7 cellular contexts compared by ENCODE assay signal in the genomic region with DNA sequence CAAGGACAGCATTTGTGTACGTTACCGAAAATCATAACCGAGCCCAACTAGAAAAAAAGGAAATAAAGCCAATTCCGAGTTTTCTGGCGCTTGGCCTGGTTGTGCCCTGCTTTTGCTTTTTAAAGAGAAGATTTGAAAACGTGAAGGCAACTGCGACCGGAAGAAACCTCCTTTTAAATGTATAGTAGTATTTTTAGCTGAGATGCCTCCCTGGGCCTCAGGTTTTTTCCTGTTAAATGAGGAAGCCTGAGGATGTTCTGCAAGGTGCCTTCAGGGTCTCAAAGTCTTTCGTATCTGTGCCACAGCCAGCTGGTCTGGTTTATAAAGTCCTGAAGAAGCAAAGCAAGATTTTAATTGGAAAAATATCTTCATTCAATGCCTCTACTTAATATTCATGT. TPM values are rescaled to one million over a fixed set of nuclear protein-coding genes. Genes with fewer than 3 reads are reported as not detected.
DNase-seq lines count a peak whose midpoint lies in the region; ATAC-seq and TF ChIP-seq lines count a peak whose summit lies in the region.

No MANE protein-coding gene starts in this region.

- H3K9me2 ChIP-seq in OCI-LY1 (ENCODE audit: low read depth, low read length) = no peaks in the 10 kb centered on the region

- H2AFZ ChIP-seq in OCI-LY1 (ENCODE audit: low read length) = peak overlapping the region; percentile 26
- peak overlapping the region; percentile 98 for H2AFZ ChIP-seq in osteoblast (ENCODE audit: low read length)

- 6 to 12% methylated on average over 7 to 9 of the region's 9 CpGs for WGBS in endodermal cell (ENCODE audit: insufficient coverage in 1 of 2, insufficient read length in 1 of 2), 2 experiments

- H4K20me1 ChIP-seq in OCI-LY1 (ENCODE audit: insufficient read depth, low read length) (no peaks in the 10 kb centered on the region), osteoblast (ENCODE audit: insufficient read depth, low read length) (no peaks in the 10 kb centered on the region)

- peaks cover 24% of the 10 kb centered on the region for H3K27me3 Mint-ChIP-seq in endodermal cell (ENCODE audit: insufficient read depth)

- H3K4me3 ChIP-seq in OCI-LY1 (ENCODE audit: low read depth, low read length, poor library complexity, severe bottlenecking) = peak overlapping the region; percentile 66
- peak overlapping the region; percentile 88 for H3K4me3 ChIP-seq in endodermal cell (ENCODE audit: low read length)
- H3K4me3 ChIP-seq in osteoblast (ENCODE audit: insufficient read depth, low read length) = peak overlapping the region; percentile 96

- peak overlapping the region; percentile 72 for H3K4me2 ChIP-seq in OCI-LY1 (ENCODE audit: low read length)
- H3K4me2 ChIP-seq in osteoblast (ENCODE audit: insufficient read depth, low read length) = peak overlapping the region; percentile 99

- H3K36me3 Mint-ChIP-seq in endodermal cell (ENCODE audit: low read depth) = peaks cover 26% of the 10 kb centered on the region

- no peak for DNase-seq in endodermal cell
- DNase-seq in osteoblast (ENCODE audit: insufficient read length, low spot score, missing footprints) = no peak
- DNase-seq in EL = no peak
- no peak for DNase-seq in activated effector memory CD4-positive, alpha-beta T cell treated with anti-CD3 and anti-CD28 coated beads, Interleukin-2, amount 50 U/mL, for 16 hours

- H3K9me3 Mint-ChIP-seq in endodermal cell = peaks cover under 1% of the 10 kb centered on the region

- TF ChIP-seq CTCF in OCI-LY1 (IDR thresholded peaks at IDR 0.05; ENCODE audit: low read length) (no peak), endodermal cell (conservative IDR thresholded peaks at IDR 0.05) (no peak), osteoblast (IDR thresholded peaks at IDR 0.05; ENCODE audit: extremely low read depth, low read depth, low read length) (no peak)

- peak overlapping the region; percentile 99 for H3K27ac Mint-ChIP-seq in endodermal cell

- H3K27me3 ChIP-seq in OCI-LY1 (ENCODE audit: insufficient read depth, low read length) (no peaks in the 10 kb centered on the region), endodermal cell (ENCODE audit: control insufficient read depth, insufficient read depth, low read length, poor library complexity, severe bottlenecking) (peaks cover 17% of the 10 kb centered on the region), osteoblast (ENCODE audit: insufficient read depth, low read length) (peaks cover 2% of the 10 kb centered on the region)

- H3K9me3 ChIP-seq in OCI-LY1 (ENCODE audit: low read length) (no peaks in the 10 kb centered on the region), endodermal cell (ENCODE audit: control insufficient read depth, low read length) (no peaks in the 10 kb centered on the region), osteoblast (ENCODE audit: low read depth, low read length) (no peaks in the 10 kb centered on the region)

- ATAC-seq in GM18867 (IDR thresholded peaks at IDR 0.05; ENCODE audit: unreplicated experiment) = peak; percentile 28
- ATAC-seq in HG02588 (IDR thresholded peaks at IDR 0.05; ENCODE audit: unreplicated experiment) = peak; percentile 16

- peaks cover 20% of the 10 kb centered on the region for H3K4me1 ChIP-seq in OCI-LY1 (ENCODE audit: insufficient read depth, low read length, severe bottlenecking)
- H3K4me1 ChIP-seq in endodermal cell (ENCODE audit: control insufficient read depth, insufficient read depth, low read length) = no peaks in the 10 kb centered on the region
- peaks cover 23% of the 10 kb centered on the region for H3K4me1 ChIP-seq in osteoblast (ENCODE audit: insufficient read depth, low read length)

- peaks cover 21% of the 10 kb centered on the region for H3K4me1 Mint-ChIP-seq in endodermal cell

- H3F3A ChIP-seq in OCI-LY1 (ENCODE audit: insufficient read depth, low read length) = no peaks in the 10 kb centered on the region

- H3K79me2 ChIP-seq in OCI-LY1 (ENCODE audit: insufficient read depth, low read length) = no peaks in the 10 kb centered on the region
- H3K79me2 ChIP-seq in osteoblast (ENCODE audit: insufficient read depth, low read length) = peaks cover 38% of the 10 kb centered on the region

- peak overlapping the region; percentile 25 for H3K27ac ChIP-seq in OCI-LY1 (ENCODE audit: low read depth, low read length, poor library complexity, severe bottlenecking)
- H3K27ac ChIP-seq in endodermal cell (ENCODE audit: low read depth, low read length) = no peak overlapping the region
- H3K27ac ChIP-seq in osteoblast (ENCODE audit: low read depth, low read length) = peak overlapping the region; percentile 88

- H3K36me3 ChIP-seq in OCI-LY1 (ENCODE audit: insufficient read depth, low read length) = no peaks in the 10 kb centered on the region
- no peaks in the 10 kb centered on the region for H3K36me3 ChIP-seq in endodermal cell (ENCODE audit: control insufficient read depth, insufficient read depth, low read length)
- H3K36me3 ChIP-seq in osteoblast (ENCODE audit: insufficient read depth, low read length) = no peaks in the 10 kb centered on the region

- peak overlapping the region; percentile 87 for H3K4me3 Mint-ChIP-seq in endodermal cell

- H3K9ac ChIP-seq in OCI-LY1 (ENCODE audit: low read length) = peak overlapping the region; percentile 41
- no peak overlapping the region for H3K9ac ChIP-seq in endodermal cell (ENCODE audit: extremely low read depth, low read length, poor library complexity, severe bottlenecking)

RNA-seq across cellular contexts. Expression of a gene that starts 0.4 kb away (rescaled TPM):
- total RNA-seq in endodermal cell (10 to 100 TPM; 77.6 to 84.1 TPM), osteoblast (79.3 and 87.6 TPM in 2 replicates)
- 42.8 TPM for polyA plus RNA-seq in endodermal cell (2013, experiment 1 of 2)
- polyA plus RNA-seq in endodermal cell (2013, experiment 2 of 2) = 54.8 TPM

RNA-seq across cellular contexts. Expression of a gene that starts 27.5 kb away (rescaled TPM):
- not detected for total RNA-seq in endodermal cell
- not detected for polyA plus RNA-seq in endodermal cell (2013, experiment 1 of 2)
- not detected for polyA plus RNA-seq in endodermal cell (2013, experiment 2 of 2)
- 2.2 and 5.3 TPM in 2 replicates for total RNA-seq in osteoblast
